In genomic region chr5:61352612-61353156, GRCh38 we compare ENCODE assay signal across 2 cellular contexts.
A peak's percentile ranks its signal among the peaks of the same experiment; 100 is the strongest.
TF ChIP-seq lines count a peak whose summit lies in the region.

No MANE protein-coding gene starts in this region.

TF ChIP-seq in liver, 16 proteins besides CTCF, POLR2A, EP300 and RAD21:
- no peak for TF ChIP-seq ZBTB33 (IDR thresholded peaks at IDR 0.05)
- TF ChIP-seq JUND (IDR thresholded peaks at IDR 0.05) = no peak
- TF ChIP-seq YY1 (IDR thresholded peaks at IDR 0.05) = no peak
- TF ChIP-seq FOXA2 (IDR thresholded peaks at IDR 0.05) = no peak
- TF ChIP-seq RXRA (IDR thresholded peaks at IDR 0.05) = peak; percentile 38 to 40
- TF ChIP-seq NR2F2 (IDR thresholded peaks at IDR 0.05) = peak; percentile 46
- no peak for TF ChIP-seq MAX (IDR thresholded peaks at IDR 0.05)

TF ChIP-seq in HepG2, 621 proteins besides CTCF, POLR2A, EP300 and RAD21 (continued from another document):
- TF ChIP-seq THAP7 (CRISPR knock-in tag; IDR thresholded peaks at IDR 0.05) = no peak
- TF ChIP-seq ZNF567 (CRISPR knock-in tag; IDR thresholded peaks at IDR 0.05; ENCODE audit: borderline replicate concordance) = no peak
